Comparison of ENCODE assay signal across 15 cellular contexts in genomic region chr1:59128784-59129227, GRCh38.
DNase-seq lines count a peak whose midpoint lies in the region; TF ChIP-seq lines count a peak whose summit lies in the region.
"Had no signal": no experiment of that assay in that cellular context is flagged by ENCODE, and none has a peak within 500 bp of the region (broad histone marks: within the 10 kb centered on the region; RNA-seq: fewer than 3 reads in every experiment).

No MANE protein-coding gene starts in this region.

- peak overlapping the region; percentile 42 for H3K4me2 ChIP-seq in neural progenitor cell

- intact Hi-C loops in posterior vena cava (cut with DNase I) = no loop called here
- intact Hi-C loops in uterus (cut with DNase I; ENCODE audit: low total_unique reads) = no loop called here

- H3K79me2 ChIP-seq in neural progenitor cell (ENCODE audit: low read depth) = no peaks in the 10 kb centered on the region

- H3K27ac ChIP-seq in neural progenitor cell = no peak overlapping the region
- H3K27ac ChIP-seq in uterus = no peak overlapping the region

- DNase-seq in Daoy (ENCODE audit: low read depth) = peak; percentile 81
- DNase-seq in RPMI7951 (ENCODE audit: low read depth) = peak; percentile 72
- DNase-seq in endothelial cell (ENCODE audit: low spot score) = no peak
- peak; percentile 50 for DNase-seq in neural progenitor cell (ENCODE audit: low spot score)
- no peak for DNase-seq in progenitor cell of endocrine pancreas (ENCODE audit: low spot score, unreplicated experiment)
- no peak for DNase-seq in posterior vena cava (ENCODE audit: low spot score)
- no peak for DNase-seq in NOMO-1 (lab: John Stamatoyannopoulos, UW; ENCODE audit: unreplicated experiment in 2 of 2)
- no peak for DNase-seq in uterus
- DNase-seq: activated B cell treated with CpG ODN at 0.5 μM for 24 hours; activated T-cell treated with anti-CD3 and anti-CD28 coated beads, Interleukin-2, amount 50 U/mL, for 1 hour; CD4-positive, CD25-positive, alpha-beta regulatory T cell; GF-D8; naive thymus-derived CD8-positive, alpha-beta T cell; NCI-H1092; stimulated activated CD4-positive, alpha-beta T cell treated with anti-CD3 and anti-CD28 coated beads, Interleukin-15, amount 100 ng/mL, for 24 hours had no signal

- H3K4me3 ChIP-seq in neural progenitor cell (no peak overlapping the region), uterus (no peak overlapping the region)

- H4K20me1 ChIP-seq in neural progenitor cell (ENCODE audit: low read depth) = no peaks in the 10 kb centered on the region

- no peaks in the 10 kb centered on the region for H3K36me3 ChIP-seq in neural progenitor cell
- H3K36me3 ChIP-seq in uterus = no peaks in the 10 kb centered on the region

- H3K9me3 ChIP-seq in neural progenitor cell (ENCODE audit: low read depth) = no peaks in the 10 kb centered on the region
- no peaks in the 10 kb centered on the region for H3K9me3 ChIP-seq in uterus

- H3F3A ChIP-seq in neural progenitor cell (ENCODE audit: low read depth) = no peaks in the 10 kb centered on the region

- H3K9me3 Mint-ChIP-seq in endothelial cell (ENCODE audit: unreplicated experiment) (no peaks in the 10 kb centered on the region), neural progenitor cell (peaks cover 2% of the 10 kb centered on the region), progenitor cell of endocrine pancreas (ENCODE audit: low read depth) (peaks cover 8% of the 10 kb centered on the region)
- H3K9me3 Mint-ChIP-seq: activated B cell treated with CpG ODN at 0.5 μM for 24 hours had no signal

- H3K36me3 Mint-ChIP-seq in endothelial cell (ENCODE audit: low read depth, unreplicated experiment) = no peaks in the 10 kb centered on the region
- H3K36me3 Mint-ChIP-seq in neural progenitor cell = no peaks in the 10 kb centered on the region
- no peaks in the 10 kb centered on the region for H3K36me3 Mint-ChIP-seq in progenitor cell of endocrine pancreas (ENCODE audit: insufficient read depth)
- H3K36me3 Mint-ChIP-seq: CD4-positive, CD25-positive, alpha-beta regulatory T cell; naive thymus-derived CD8-positive, alpha-beta T cell had no signal

- no peak for TF ChIP-seq CTCF in endothelial cell (IDR thresholded peaks at IDR 0.05; ENCODE audit: unreplicated experiment)
- TF ChIP-seq CTCF in neural progenitor cell (IDR thresholded peaks at IDR 0.05) = no peak
- TF ChIP-seq CTCF in progenitor cell of endocrine pancreas (IDR thresholded peaks at IDR 0.05; ENCODE audit: unreplicated experiment) = no peak
- no peak for TF ChIP-seq CTCF in uterus (IDR thresholded peaks at IDR 0.05)

- H2AFZ ChIP-seq in neural progenitor cell (replicated peaks) = peak overlapping the region; percentile 76

- H3K4me1 ChIP-seq in neural progenitor cell = peaks cover 11% of the 10 kb centered on the region
- H3K4me1 ChIP-seq in uterus = no peaks in the 10 kb centered on the region

- H3K4me3 Mint-ChIP-seq in endothelial cell (ENCODE audit: unreplicated experiment) (peak overlapping the region; percentile 52), neural progenitor cell (no peak overlapping the region), progenitor cell of endocrine pancreas (ENCODE audit: low read depth) (no peak overlapping the region)
- H3K4me3 Mint-ChIP-seq: activated B cell treated with CpG ODN at 0.5 μM for 24 hours; CD4-positive, CD25-positive, alpha-beta regulatory T cell; naive thymus-derived CD8-positive, alpha-beta T cell had no signal

- H3K27me3 Mint-ChIP-seq in endothelial cell (ENCODE audit: unreplicated experiment) (peaks cover 1% of the 10 kb centered on the region), neural progenitor cell (ENCODE audit: insufficient read depth, low read depth) (peaks cover 3% of the 10 kb centered on the region), progenitor cell of endocrine pancreas (peaks cover 3% of the 10 kb centered on the region)
- H3K27me3 Mint-ChIP-seq: activated B cell treated with CpG ODN at 0.5 μM for 24 hours had no signal

- TF ChIP-seq POLR2A in uterus (IDR thresholded peaks at IDR 0.05) = no peak

- H3K27me3 ChIP-seq in neural progenitor cell = no peaks in the 10 kb centered on the region
- no peaks in the 10 kb centered on the region for H3K27me3 ChIP-seq in uterus

- H3K9ac ChIP-seq in neural progenitor cell = no peak overlapping the region

- H3K4me1 Mint-ChIP-seq in endothelial cell (ENCODE audit: unreplicated experiment) (peaks cover 32% of the 10 kb centered on the region), neural progenitor cell (peaks cover 30% of the 10 kb centered on the region), progenitor cell of endocrine pancreas (ENCODE audit: low read depth) (peaks cover 20% of the 10 kb centered on the region)
- H3K4me1 Mint-ChIP-seq: activated B cell treated with CpG ODN at 0.5 μM for 24 hours; CD4-positive, CD25-positive, alpha-beta regulatory T cell had no signal

- H3K27ac Mint-ChIP-seq in endothelial cell (ENCODE audit: unreplicated experiment) = no peak overlapping the region
- peak overlapping the region; percentile 75 for H3K27ac Mint-ChIP-seq in neural progenitor cell
- no peak overlapping the region for H3K27ac Mint-ChIP-seq in progenitor cell of endocrine pancreas
- H3K27ac Mint-ChIP-seq: activated B cell treated with CpG ODN at 0.5 μM for 24 hours; CD4-positive, CD25-positive, alpha-beta regulatory T cell had no signal

Comparison
In these comparisons a context has a peak if more than half of its experiments do, and no peak if none do; other contexts are left out.
1. DNase-seq: peak in Daoy (single experiment), RPMI7951 (single experiment) and neural progenitor cell (single experiment); none in endothelial cell (single experiment), progenitor cell of endocrine pancreas (single experiment), posterior vena cava (single experiment), NOMO-1 (0 of 2) and uterus (0 of 2).